ENCODE assay signal across 8 cellular contexts in genomic region chr16:55508941-55509920, GRCh38. TPM values are rescaled to one million over a fixed set of nuclear protein-coding genes. Genes with fewer than 3 reads are reported as not detected.
A peak's percentile ranks its signal among the peaks of the same experiment; 100 is the strongest.
DNase-seq lines count a peak whose midpoint lies in the region; ATAC-seq and TF ChIP-seq lines count a peak whose summit lies in the region.

Gene LPCAT2, plus strand, starts transcription at chr16:55509072. Its CDS starts 110 bp downstream, at chr16:55509182.

- no TSS peak for BruUV-seq in Calu3 (replicated peaks; lab: Mats Ljungman, UMichigan)

- peak within 1 kb of the TSS; percentile 43 for H3K27ac ChIP-seq in RWPE2 (ENCODE audit: poor library complexity, severe bottlenecking)

- peaks cover 4% of the 10 kb centered on the region for H3K9me3 Mint-ChIP-seq in Calu3 (ENCODE audit: low read depth, unreplicated experiment)
- H3K9me3 Mint-ChIP-seq in central memory CD8-positive, alpha-beta T cell, result peaks cover 5% of the 10 kb centered on the region

- peaks cover 12% of the 10 kb centered on the region; the same call in 1 of the 2 replicates for H3K36me3 ChIP-seq in RWPE2 (ENCODE audit: low read depth)

- H3K4me3 ChIP-seq in RWPE2 (ENCODE audit: severe bottlenecking), result peak within 1 kb of the TSS; percentile 59

- peaks cover 6% of the 10 kb centered on the region for H3K9me3 ChIP-seq in RWPE2 (ENCODE audit: severe bottlenecking)

- peaks cover 9% of the 10 kb centered on the region for H3K36me3 Mint-ChIP-seq in Calu3 (ENCODE audit: insufficient read depth, unreplicated experiment)
- H3K36me3 Mint-ChIP-seq in central memory CD8-positive, alpha-beta T cell (ENCODE audit: insufficient read depth), result no peaks in the 10 kb centered on the region

- CTCF ChIA-PET in Calu3 (lab: Charles Lee), result interaction anchor here (0.6 to 0.9 kb wide), 2 partner anchors 8 to 14 kb away, joined by 3 to 5 read pairs; no protein-coding TSS in a partner anchor

- TF ChIP-seq CTCF in Calu3 (IDR thresholded peaks at IDR 0.05; ENCODE audit: unreplicated experiment) (no peak), RWPE2 (IDR thresholded peaks at IDR 0.05; ENCODE audit: poor library complexity, severe bottlenecking) (no peak)

- no peak within 1 kb of the TSS for H3K27ac Mint-ChIP-seq in Calu3 (ENCODE audit: unreplicated experiment)
- H3K27ac Mint-ChIP-seq in central memory CD8-positive, alpha-beta T cell (ENCODE audit: low read depth), result no peak within 1 kb of the TSS

- peaks cover 9% of the 10 kb centered on the region for H3K4me1 Mint-ChIP-seq in Calu3 (ENCODE audit: low read depth, unreplicated experiment)
- peaks cover 11% of the 10 kb centered on the region for H3K4me1 Mint-ChIP-seq in central memory CD8-positive, alpha-beta T cell

- no peaks in the 10 kb centered on the region for H3K27me3 ChIP-seq in RWPE2 (ENCODE audit: insufficient read depth, poor library complexity, severe bottlenecking)

- ATAC-seq in HG03520 (IDR thresholded peaks at IDR 0.05; ENCODE audit: unreplicated experiment) (peak; percentile 43), RWPE2 (ENCODE audit: low read depth) (peak; percentile 92), sciatic nerve (peak; percentile 94), HG03045 (IDR thresholded peaks at IDR 0.05; ENCODE audit: unreplicated experiment) (no peak), HG02759 (IDR thresholded peaks at IDR 0.05; ENCODE audit: unreplicated experiment) (no peak)
- peak; percentile 24 for ATAC-seq in central memory CD8-positive, alpha-beta T cell (replicated peaks; ENCODE audit: extremely low read depth, poor library complexity, severe bottlenecking)

- intact Hi-C loops in Calu3 (cut with micrococcal nuclease; ENCODE audit: unreplicated experiment) (no loop called here), sciatic nerve (cut with DNase I) (no loop called here)

- H3K27me3 Mint-ChIP-seq in Calu3 (ENCODE audit: unreplicated experiment), result peaks cover 29% of the 10 kb centered on the region
- peaks cover 74% of the 10 kb centered on the region for H3K27me3 Mint-ChIP-seq in central memory CD8-positive, alpha-beta T cell

- H3K4me3 Mint-ChIP-seq in Calu3 (ENCODE audit: low read depth, unreplicated experiment), result peak within 1 kb of the TSS; percentile 57
- peak within 1 kb of the TSS; percentile 63 for H3K4me3 Mint-ChIP-seq in central memory CD8-positive, alpha-beta T cell

- H3K4me1 ChIP-seq in RWPE2 (ENCODE audit: insufficient read depth, poor library complexity, severe bottlenecking), result peaks cover 14% of the 10 kb centered on the region

- DNase-seq in Calu3 (peak; percentile 69), RWPE2 (ENCODE audit: low spot score) (peak; percentile 88), iPS-NIHi11 (ENCODE audit: low spot score) (peak; percentile 96), sciatic nerve (ENCODE audit: low spot score) (peak; percentile 94)
- no peak for DNase-seq in central memory CD8-positive, alpha-beta T cell (ENCODE audit: low spot score in 2 of 2)

RNA-seq across cellular contexts. Expression of gene LPCAT2, which starts in this region (rescaled TPM):
- 3.9 and 10.0 TPM in 2 replicates for total RNA-seq in Calu3 (2022)
- 54.0 TPM for total RNA-seq in sciatic nerve

Comparison
In these comparisons a context has a peak if more than half of its experiments do, and no peak if none do; other contexts are left out.
1. DNase-seq: peak in Calu3 (single experiment), RWPE2 (single experiment), iPS-NIHi11 (single experiment) and sciatic nerve (single experiment); none in central memory CD8-positive, alpha-beta T cell (0 of 2).
2. ATAC-seq: peak in HG03520 (single experiment), RWPE2 (single experiment), central memory CD8-positive, alpha-beta T cell (single experiment) and sciatic nerve (single experiment); none in HG03045 (single experiment) and HG02759 (single experiment).